22 cellular contexts compared by ENCODE assay signal in the genomic region with DNA sequence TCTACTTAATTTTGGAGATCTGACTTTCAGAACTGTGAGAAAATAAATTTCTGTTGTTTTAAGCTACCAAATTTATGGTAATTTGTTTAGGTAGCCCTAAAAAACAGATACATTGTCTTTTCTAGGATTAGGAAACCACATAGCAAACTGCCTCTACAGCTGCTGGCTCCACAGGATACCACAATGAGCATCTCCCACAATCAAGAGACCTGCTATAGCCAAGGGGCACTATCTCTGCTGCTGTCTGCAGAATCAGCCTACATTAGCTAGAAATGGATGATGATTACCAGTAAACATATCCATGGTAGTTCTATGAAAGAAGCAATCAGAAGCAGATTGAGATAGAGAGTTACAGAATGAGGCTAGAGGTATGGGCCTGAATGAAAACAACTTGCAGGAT.
DNase-seq lines count a peak whose midpoint lies in the region; ATAC-seq and TF ChIP-seq lines count a peak whose summit lies in the region.
"Had no signal": no experiment of that assay in that cellular context is flagged by ENCODE, and none has a peak within 500 bp of the region (broad histone marks: within the 10 kb centered on the region; RNA-seq: fewer than 3 reads in every experiment).

No MANE protein-coding gene starts in this region.

- H3K79me2 ChIP-seq in DND-41 (ENCODE audit: insufficient read depth, low read length) (no peaks in the 10 kb centered on the region), PC-3 (ENCODE audit: low read length) (no peaks in the 10 kb centered on the region)

- DNase-seq in NCI-H146 (lab: John Stamatoyannopoulos, UW) = peak; percentile 1
- no peak for DNase-seq in NCI-H146 treated with DMSO at 0.1 percent for 48 hours (lab: John Stamatoyannopoulos, UW; ENCODE audit: unreplicated experiment)
- DNase-seq in DND-41 = peak; percentile 55
- DNase-seq in SK-N-MC (ENCODE audit: low read depth, low spot score) = no peak
- peak; percentile 16 for DNase-seq in myocyte (ENCODE audit: low read depth)
- no peak for DNase-seq in activated naive CD4-positive, alpha-beta T cell treated with anti-CD3 and anti-CD28 coated beads, Interleukin-2, amount 50 U/mL, for 72 hours (ENCODE audit: low spot score in 2 of 2)
- DNase-seq in PC-3 = no peak
- DNase-seq: AML-193; Caco-2; Calu3; CD4-positive, alpha-beta T cell; CD8-positive, alpha-beta T cell; DMS79 treated with DMSO at 0.1 percent for 48 hours; EL; GDM1 had no signal

- H3K9ac ChIP-seq in DND-41 (ENCODE audit: low read depth, low read length) (no peak overlapping the region), SK-N-MC (ENCODE audit: insufficient read length) (no peak overlapping the region), PC-3 (ENCODE audit: low read length) (no peak overlapping the region)
- H3K9ac ChIP-seq: BLaER1 treated with 17β-estradiol and CSF1 and Interleukin-3, amounts not matched to agents 10 nM and 100 nM had no signal

- ATAC-seq in DND-41 (ENCODE audit: insufficient read depth, low read depth) (peak; percentile 97), PC-3 (no peak), GM18868 (IDR thresholded peaks at IDR 0.05; ENCODE audit: unreplicated experiment) (no peak)
- ATAC-seq in activated naive CD4-positive, alpha-beta T cell treated with anti-CD3 and anti-CD28 coated beads, Interleukin-2, amount 50 U/mL, for 72 hours = no peak
- ATAC-seq: A549; CD8-positive, alpha-beta T cell; GM12878 had no signal

- H3K4me2 ChIP-seq in DND-41 (ENCODE audit: insufficient read depth, low read length) (no peak overlapping the region), PC-3 (ENCODE audit: low read length) (no peak overlapping the region)
- H3K4me2 ChIP-seq: A549; BLaER1 treated with 17β-estradiol and CSF1 and Interleukin-3, amounts not matched to agents 10 nM and 100 nM had no signal

- H3K9me2 ChIP-seq in PC-3 (replicated peaks; ENCODE audit: low read length) = no peaks in the 10 kb centered on the region

- peaks cover 18 to 25% of the 10 kb centered on the region in 2 donors for H3K9me3 Mint-ChIP-seq in activated naive CD4-positive, alpha-beta T cell treated with anti-CD3 and anti-CD28 coated beads, Interleukin-2, amount 50 U/mL, for 72 hours

- H3K27ac Mint-ChIP-seq in activated naive CD4-positive, alpha-beta T cell treated with anti-CD3 and anti-CD28 coated beads, Interleukin-2, amount 50 U/mL, for 72 hours = no peak overlapping the region
- H3K27ac Mint-ChIP-seq: B cell; CD4-positive, alpha-beta T cell; CD8-positive, alpha-beta T cell had no signal

- H4K20me1 ChIP-seq in DND-41 (ENCODE audit: insufficient read depth, low read length) (no peaks in the 10 kb centered on the region), PC-3 (ENCODE audit: low read length) (no peaks in the 10 kb centered on the region)
- H4K20me1 ChIP-seq: BLaER1 treated with 17β-estradiol and CSF1 and Interleukin-3, amounts not matched to agents 10 nM and 100 nM had no signal

- H3K27me3 ChIP-seq in DND-41 (ENCODE audit: insufficient read depth, low read length, poor library complexity) (no peaks in the 10 kb centered on the region), PC-3 (ENCODE audit: low read length) (no peaks in the 10 kb centered on the region)
- H3K27me3 ChIP-seq: BLaER1 treated with 17β-estradiol and CSF1 and Interleukin-3, amounts not matched to agents 10 nM and 100 nM had no signal

- H3K36me3 ChIP-seq in DND-41 (ENCODE audit: insufficient read depth, low read length) (no peaks in the 10 kb centered on the region), SK-N-MC (ENCODE audit: insufficient read depth, low read length) (no peaks in the 10 kb centered on the region), PC-3 (ENCODE audit: low read depth, low read length) (no peaks in the 10 kb centered on the region)
- H3K36me3 ChIP-seq: BLaER1 treated with 17β-estradiol and CSF1 and Interleukin-3, amounts not matched to agents 10 nM and 100 nM had no signal

- intact Hi-C loops in PC-3 (cut with micrococcal nuclease) = no loop called here

- H3F3A ChIP-seq in PC-3 (ENCODE audit: low read length, unreplicated experiment) = no peaks in the 10 kb centered on the region

- POLR2A ChIA-PET in PC-3 (lab: Charles Lee; ENCODE audit: unreplicated experiment) = no interaction called here

- H3K9me3 ChIP-seq in DND-41 (ENCODE audit: insufficient read depth, low read length, severe bottlenecking) (peaks cover 26% of the 10 kb centered on the region), SK-N-MC (ENCODE audit: low read depth, low read length) (peaks cover 6% of the 10 kb centered on the region; the same call in 1 of the 2 replicates), PC-3 (ENCODE audit: low read length) (no peaks in the 10 kb centered on the region)
- H3K9me3 ChIP-seq: A549, Caco-2 had no signal

- H2AFZ ChIP-seq in DND-41 (ENCODE audit: low read depth, low read length) = no peak overlapping the region
- no peak overlapping the region for H2AFZ ChIP-seq in PC-3 (ENCODE audit: low read length)

- peaks cover 0 to 13% of the 10 kb centered on the region in 2 donors for H3K36me3 Mint-ChIP-seq in activated naive CD4-positive, alpha-beta T cell treated with anti-CD3 and anti-CD28 coated beads, Interleukin-2, amount 50 U/mL, for 72 hours
- H3K36me3 Mint-ChIP-seq: CD8-positive, alpha-beta T cell had no signal

- BruUV-seq in PC-3 (replicated peaks; lab: Mats Ljungman, UMichigan) = no TSS peak

- CTCF ChIA-PET in PC-3 (lab: Charles Lee) = no interaction called here

- H3K4me1 ChIP-seq in DND-41 (ENCODE audit: insufficient read depth, low read length) (peaks cover 14% of the 10 kb centered on the region), PC-3 (ENCODE audit: insufficient read depth, low read length) (no peaks in the 10 kb centered on the region)
- H3K4me1 ChIP-seq: A549; BLaER1 treated with 17β-estradiol and CSF1 and Interleukin-3, amounts not matched to agents 10 nM and 100 nM; Caco-2 had no signal

- peak overlapping the region; percentile 63 for H3K27ac ChIP-seq in DND-41 (ENCODE audit: low read length)
- peak overlapping the region; percentile 10; the same call in 1 of the 2 replicates for H3K27ac ChIP-seq in SK-N-MC
- H3K27ac ChIP-seq in PC-3 (ENCODE audit: low read length) = no peak overlapping the region
- H3K27ac ChIP-seq: 22Rv1; A549; BLaER1 treated with 17β-estradiol and CSF1 and Interleukin-3, amounts not matched to agents 10 nM and 100 nM; C4-2B had no signal

- H3K4me3 ChIP-seq in DND-41 (ENCODE audit: low read depth in 1 of 2, low read length in 2 of 2) (no peak overlapping the region), SK-N-MC (no peak overlapping the region), PC-3 (ENCODE audit: low read length) (no peak overlapping the region)
- H3K4me3 ChIP-seq: A549; BLaER1 treated with 17β-estradiol and CSF1 and Interleukin-3, amounts not matched to agents 10 nM and 100 nM; GM12878 had no signal

- no peak for TF ChIP-seq CTCF in DND-41 (IDR thresholded peaks at IDR 0.05; ENCODE audit: borderline replicate concordance, extremely low read depth, low read length, poor library complexity, severe bottlenecking)
- no peak for TF ChIP-seq CTCF in PC-3 (conservative IDR thresholded peaks at IDR 0.05; ENCODE audit: low read depth, low read length)

Comparison
In these comparisons a context has a peak if more than half of its experiments do, and no peak if none do; other contexts are left out.
1. DNase-seq: peak in NCI-H146 (single experiment), DND-41 (single experiment) and myocyte (single experiment); none in NCI-H146 treated with DMSO at 0.1 percent for 48 hours (single experiment), SK-N-MC (single experiment), activated naive CD4-positive, alpha-beta T cell treated with anti-CD3 and anti-CD28 coated beads, Interleukin-2, amount 50 U/mL, for 72 hours (0 of 2) and PC-3 (single experiment).